In the genomic region with DNA sequence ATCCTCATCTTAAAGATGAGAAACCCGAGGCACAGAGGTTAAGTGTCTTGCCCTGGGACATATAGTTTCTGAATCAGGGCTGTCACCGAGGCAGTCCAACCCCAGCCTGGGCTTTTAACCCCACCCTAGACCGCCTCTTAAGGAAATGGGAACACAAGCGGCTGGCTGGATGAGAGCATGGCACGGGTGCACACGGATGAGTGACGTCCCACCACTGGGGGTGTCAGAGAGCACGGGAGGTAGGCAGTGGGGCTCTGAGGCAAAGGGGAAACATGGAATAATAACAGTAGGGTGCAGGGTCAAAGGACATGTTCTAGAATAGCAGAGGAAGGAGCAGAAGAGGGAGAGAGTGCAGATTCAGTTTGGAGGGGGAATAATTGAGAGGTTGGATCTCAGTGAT, we compare ENCODE assay signal across 13 cellular contexts. TPM values are rescaled to one million over a fixed set of nuclear protein-coding genes. Genes with fewer than 3 reads are reported as not detected.
DNase-seq lines count a peak whose midpoint lies in the region; ATAC-seq and FAIRE-seq lines count a peak whose summit lies in the region.
"Had no signal": no experiment of that assay in that cellular context is flagged by ENCODE, and none has a peak within 500 bp of the region (broad histone marks: within the 10 kb centered on the region; RNA-seq: fewer than 3 reads in every experiment).

No MANE protein-coding gene starts in this region.

- WGBS in mesendoderm (ENCODE audit: extremely low coverage, insufficient coverage, low lambda C conversion rate): no CpG with 5 or more reads among the region's 8 CpGs

- H3K27me3 ChIP-seq in H7 (ENCODE audit: control insufficient read depth, insufficient read depth, low read length) (no peaks in the 10 kb centered on the region), mesendoderm (ENCODE audit: insufficient read depth, low read length, poor library complexity) (no peaks in the 10 kb centered on the region)
- H3K27me3 ChIP-seq: body of pancreas, gastrocnemius medialis had no signal

- no peaks in the 10 kb centered on the region for H3K9me3 Mint-ChIP-seq in activated CD8-positive, alpha-beta T cell treated with anti-CD3 and anti-CD28 coated beads, Interleukin-2, amount 10 ng/mL, durations not matched to agents 7 days and 5 days (ENCODE audit: insufficient read depth)
- H3K9me3 Mint-ChIP-seq: activated CD4-positive, alpha-beta memory T cell treated with anti-CD3 and anti-CD28 coated beads for 36 hours had no signal

- H3K27ac Mint-ChIP-seq in activated CD8-positive, alpha-beta T cell treated with anti-CD3 and anti-CD28 coated beads, Interleukin-2, amount 10 ng/mL, durations not matched to agents 7 days and 5 days: peak overlapping the region; percentile 44
- H3K27ac Mint-ChIP-seq: activated CD4-positive, alpha-beta memory T cell treated with anti-CD3 and anti-CD28 coated beads for 36 hours had no signal

- H3K18ac ChIP-seq in mesendoderm (ENCODE audit: low read length): no peak overlapping the region

- H2AK5ac ChIP-seq in mesendoderm (ENCODE audit: low read length): no peak overlapping the region

- no peak overlapping the region for H3K4me3 Mint-ChIP-seq in activated CD8-positive, alpha-beta T cell treated with anti-CD3 and anti-CD28 coated beads, Interleukin-2, amount 10 ng/mL, durations not matched to agents 7 days and 5 days
- H3K4me3 Mint-ChIP-seq: activated CD4-positive, alpha-beta memory T cell treated with anti-CD3 and anti-CD28 coated beads for 36 hours had no signal

- H3K27me3 Mint-ChIP-seq in activated CD8-positive, alpha-beta T cell treated with anti-CD3 and anti-CD28 coated beads, Interleukin-2, amount 10 ng/mL, durations not matched to agents 7 days and 5 days (ENCODE audit: low read depth): peaks cover 16% of the 10 kb centered on the region
- H3K27me3 Mint-ChIP-seq: activated CD4-positive, alpha-beta memory T cell treated with anti-CD3 and anti-CD28 coated beads for 36 hours had no signal

- no peaks in the 10 kb centered on the region for H3K79me1 ChIP-seq in mesendoderm (ENCODE audit: low read length)

- no peak overlapping the region for H3K4me3 ChIP-seq in H7 (ENCODE audit: insufficient read depth, low read depth, low read length)
- no peak overlapping the region for H3K4me3 ChIP-seq in mesendoderm (ENCODE audit: low read length)
- H3K4me3 ChIP-seq: body of pancreas, gastrocnemius medialis had no signal

- no peak overlapping the region for H3K27ac ChIP-seq in mesendoderm (ENCODE audit: low read depth, low read length)
- H3K27ac ChIP-seq: body of pancreas, gastrocnemius medialis had no signal

- no peaks in the 10 kb centered on the region for H3K79me2 ChIP-seq in mesendoderm (ENCODE audit: control insufficient read depth, insufficient read depth, low read length)

- no peak overlapping the region for H3K56ac ChIP-seq in mesendoderm (ENCODE audit: low read length)

- CTCF ChIA-PET in activated CD8-positive, alpha-beta T cell treated with anti-CD3 and anti-CD28 coated beads, Interleukin-2, amount 10 ng/mL, durations not matched to agents 7 days and 5 days (lab: Charles Lee): interaction anchor here (3.0 kb wide), 1 partner anchor 23 kb away, joined by 12 read pairs; the partner anchor contains the start of gene PPFIBP2

- no peak overlapping the region for H3K4ac ChIP-seq in mesendoderm (ENCODE audit: low read depth, low read length)

- peak; percentile 33 for DNase-seq in CD1c-positive myeloid dendritic cell (ENCODE audit: extremely low spot score)
- peak; percentile 50 for DNase-seq in H7
- DNase-seq in activated CD8-positive, alpha-beta T cell treated with anti-CD3 and anti-CD28 coated beads, Interleukin-2, amount 10 ng/mL, durations not matched to agents 7 days and 5 days: no peak
- DNase-seq in mesendoderm: peak; percentile 34
- no peak for DNase-seq in putamen (ENCODE audit: low spot score)
- DNase-seq in NCI-H1436 treated with DMSO at 0.1 percent for 48 hours (lab: John Stamatoyannopoulos, UW): no peak
- DNase-seq in RCC 7860 (ENCODE audit: low spot score): no peak
- DNase-seq: activated CD4-positive, alpha-beta memory T cell treated with anti-CD3 and anti-CD28 coated beads for 36 hours; DMS79 treated with DMSO at 0.1 percent for 48 hours; gastrocnemius medialis; stimulated activated CD4-positive, alpha-beta T cell treated with anti-CD3 and anti-CD28 coated beads, Interleukin-2, amount 100 ng/mL, for 48 hours had no signal

- no peaks in the 10 kb centered on the region for H3K4me1 ChIP-seq in mesendoderm (ENCODE audit: control insufficient read depth, low read depth, low read length)

- peaks cover 2% of the 10 kb centered on the region for H3K36me3 Mint-ChIP-seq in activated CD8-positive, alpha-beta T cell treated with anti-CD3 and anti-CD28 coated beads, Interleukin-2, amount 10 ng/mL, durations not matched to agents 7 days and 5 days (ENCODE audit: low read depth)
- H3K36me3 Mint-ChIP-seq: activated CD4-positive, alpha-beta memory T cell treated with anti-CD3 and anti-CD28 coated beads for 36 hours had no signal

- H2BK5ac ChIP-seq in mesendoderm (ENCODE audit: low read length): no peak overlapping the region

- H4K5ac ChIP-seq in mesendoderm (ENCODE audit: low read length): no peak overlapping the region

- no peak for FAIRE-seq in RCC 7860 (lab: Jason Lieb, UNC)

- H4K8ac ChIP-seq in mesendoderm (ENCODE audit: low read depth, low read length): no peak overlapping the region

- H2BK120ac ChIP-seq in mesendoderm (ENCODE audit: low read depth, low read length): no peak overlapping the region

- H3K4me1 Mint-ChIP-seq in activated CD8-positive, alpha-beta T cell treated with anti-CD3 and anti-CD28 coated beads, Interleukin-2, amount 10 ng/mL, durations not matched to agents 7 days and 5 days (ENCODE audit: low read depth): peaks cover 61% of the 10 kb centered on the region

- H3K23ac ChIP-seq in mesendoderm (ENCODE audit: low read length): no peak overlapping the region

- no peak overlapping the region for H3K4me2 ChIP-seq in mesendoderm (ENCODE audit: low read length)

- POLR2A ChIA-PET in activated CD8-positive, alpha-beta T cell treated with anti-CD3 and anti-CD28 coated beads, Interleukin-2, amount 10 ng/mL, durations not matched to agents 7 days and 5 days (lab: Charles Lee): no interaction called here

- no peak overlapping the region for H3K9ac ChIP-seq in mesendoderm (ENCODE audit: low read length)

- H3K36me3 ChIP-seq in H7 (replicated peaks; ENCODE audit: control insufficient read depth, insufficient read depth, low read length) (no peaks in the 10 kb centered on the region), mesendoderm (ENCODE audit: control insufficient read depth, insufficient read depth, low read length) (no peaks in the 10 kb centered on the region)
- H3K36me3 ChIP-seq: gastrocnemius medialis had no signal

- ATAC-seq in activated CD8-positive, alpha-beta T cell treated with anti-CD3 and anti-CD28 coated beads, Interleukin-2, amount 10 ng/mL, durations not matched to agents 7 days and 5 days: no peak
- no peak for ATAC-seq in activated CD4-positive, CD25-positive, alpha-beta regulatory T cell treated with anti-CD3 and anti-CD28 coated beads, Interleukin-2, amount 50 U/mL, for 24 hours
- ATAC-seq: body of pancreas had no signal

- no peak overlapping the region for H2BK15ac ChIP-seq in mesendoderm (replicated peaks; ENCODE audit: low read depth)

RNA-seq across cellular contexts. Expression of gene PPFIBP2, which starts 22.3 kb away (rescaled TPM):
- total RNA-seq in H7 (2014; rRNA removed; shearing (Covaris generic)): 6.9 and 9.4 TPM in 2 replicates
- 10 to 100 TPM; 11.2 to 12.1 TPM for total RNA-seq in activated CD8-positive, alpha-beta T cell treated with anti-CD3 and anti-CD28 coated beads, Interleukin-2, amount 10 ng/mL, durations not matched to agents 7 days and 5 days
- 5.2 TPM for polyA plus RNA-seq in mesendoderm (2013, experiment 1 of 2)
- polyA plus RNA-seq in mesendoderm (2013, experiment 2 of 2): 5.5 TPM

RNA-seq across cellular contexts. Expression of gene OLFML1, which starts 50.8 kb away (rescaled TPM):
- total RNA-seq in H7 (2014; rRNA removed; shearing (Covaris generic)): 2.8 TPM in 1 of 2 replicates, not detected in the other
- not detected for total RNA-seq in activated CD8-positive, alpha-beta T cell treated with anti-CD3 and anti-CD28 coated beads, Interleukin-2, amount 10 ng/mL, durations not matched to agents 7 days and 5 days
- polyA plus RNA-seq in mesendoderm (2013, experiment 1 of 2): 1.3 TPM
- polyA plus RNA-seq in mesendoderm (2013, experiment 2 of 2): 1.2 TPM
- total RNA-seq: activated CD4-positive, alpha-beta memory T cell treated with anti-CD3 and anti-CD28 coated beads for 36 hours had no signal

Comparison
In these comparisons a context has a peak if more than half of its experiments do, and no peak if none do; other contexts are left out.
1. DNase-seq: peak in CD1c-positive myeloid dendritic cell (single experiment), H7 (single experiment) and mesendoderm (single experiment); none in activated CD8-positive, alpha-beta T cell treated with anti-CD3 and anti-CD28 coated beads, Interleukin-2, amount 10 ng/mL, durations not matched to agents 7 days and 5 days (single experiment), putamen (single experiment), NCI-H1436 treated with DMSO at 0.1 percent for 48 hours (single experiment) and RCC 7860 (single experiment).